In genomic region chr4:40856836-40857362, GRCh38 we compare ENCODE assay signal across 8 cellular contexts.
DNase-seq lines count a peak whose midpoint lies in the region; ATAC-seq, FAIRE-seq and TF ChIP-seq lines count a peak whose summit lies in the region.

No MANE protein-coding gene starts in this region.

- no peak overlapping the region for H3K23ac ChIP-seq in IMR-90 (ENCODE audit: low read depth, low read length)

- ATAC-seq in GM21381 (IDR thresholded peaks at IDR 0.05; ENCODE audit: unreplicated experiment) (peak; percentile 90), IMR-90 (ENCODE audit: low read depth) (peak; percentile 100), GM12878 (peak; percentile 96)

- H4K91ac ChIP-seq in IMR-90 (ENCODE audit: insufficient read depth, low read depth, low read length), result no peak overlapping the region

- H2BK20ac ChIP-seq in IMR-90 (ENCODE audit: low read depth, low read length), result no peak overlapping the region

- dilution Hi-C loops in IMR-90 (cut with HindIII; ENCODE audit: low sequenced_read_pairs, unreplicated experiment), result no loop called here

- H3K36me3 Mint-ChIP-seq in Calu3 (ENCODE audit: insufficient read depth, unreplicated experiment), result peaks cover 6% of the 10 kb centered on the region

- H3K9me1 ChIP-seq in IMR-90 (ENCODE audit: insufficient read depth, low read length), result 0 out of 2 replicates have a peak, but pooled peaks cover 2% of the 10 kb centered on the region

- H3K4me2 ChIP-seq in IMR-90 (ENCODE audit: low read depth, low read length) (peak overlapping the region; percentile 60), GM12878 (ENCODE audit: control insufficient read depth, insufficient read depth) (peak overlapping the region; percentile 98)

- WGBS in IMR-90 (ENCODE audit: extremely low coverage in 2 of 2, insufficient read length in 1 of 2), 2 experiments, result 11% methylated on average over 27 of the region's 51 CpGs; no CpG with 5 or more reads in 1 of the 2 experiments
- 4% methylated on average over 44 of the region's 51 CpGs for WGBS in GM12878 (ENCODE audit: insufficient coverage, insufficient replicate concordance, low lambda C conversion rate, missing lambda C conversion rate)
- WGBS in spleen, 5 donors, result 5 to 15% (median 9%) methylated on average over 6 to 51 of the region's 51 CpGs

- H2BK5ac ChIP-seq in IMR-90 (ENCODE audit: low read depth, low read length, poor library complexity, severe bottlenecking), result no peak overlapping the region

- no peaks in the 10 kb centered on the region for H3K9me3 ChIP-seq in IMR-90 (ENCODE audit: control insufficient read depth, insufficient read depth, low read length)
- H3K9me3 ChIP-seq in GM12878 (replicated peaks; ENCODE audit: control insufficient read depth, insufficient read depth, low read length), result no peaks in the 10 kb centered on the region
- no peaks in the 10 kb centered on the region for H3K9me3 ChIP-seq in iPS-20b (ENCODE audit: insufficient read depth, low read depth, low read length)
- H3K9me3 ChIP-seq in spleen, result no peaks in the 10 kb centered on the region

- TF ChIP-seq POLR2A in IMR-90 (IDR thresholded peaks at IDR 0.05; ENCODE audit: low read depth, low read length) (no peak), GM12878 (IDR thresholded peaks at IDR 0.05; ENCODE audit: low read depth, low read length) (peak; percentile 62; the same call in 1 of the 2 replicates), spleen (IDR thresholded peaks at IDR 0.05) (no peak)

- no peaks in the 10 kb centered on the region for H3K79me1 ChIP-seq in IMR-90 (ENCODE audit: low read depth in 1 of 2, low read length in 2 of 2)

- no peak overlapping the region for H3K27ac Mint-ChIP-seq in Calu3 (ENCODE audit: unreplicated experiment)

- no TSS peak for BruUV-seq in Calu3 (replicated peaks; lab: Mats Ljungman, UMichigan)
- BruUV-seq in IMR-90 (replicated peaks; lab: Mats Ljungman, UMichigan), result no TSS peak
- BruUV-seq in GM12878 (replicated peaks; lab: Mats Ljungman, UMichigan), result no TSS peak

- H2AK5ac ChIP-seq in IMR-90 (ENCODE audit: low read depth, low read length), result no peak overlapping the region

- no peak overlapping the region for H3K9ac ChIP-seq in IMR-90 (ENCODE audit: low read depth, low read length)
- H3K9ac ChIP-seq in GM12878 (ENCODE audit: control insufficient read depth, insufficient read depth, low read length), result peak overlapping the region; percentile 40; the same call in 1 of the 2 replicates
- H3K9ac ChIP-seq in iPS-20b (ENCODE audit: low read depth, low read length), result peak overlapping the region; percentile 79

- H3K4me1 ChIP-seq in IMR-90 (ENCODE audit: control insufficient read depth, insufficient read depth, low read length) (no peaks in the 10 kb centered on the region), GM12878 (ENCODE audit: control insufficient read depth, insufficient read depth, low read length) (peaks cover 16% of the 10 kb centered on the region), iPS-20b (ENCODE audit: insufficient read depth, low read length) (no peaks in the 10 kb centered on the region), spleen (peaks cover 8 to 36% (median 19%) of the 10 kb centered on the region in 6 donors)

- H2BK120ac ChIP-seq in IMR-90 (ENCODE audit: low read depth, low read length), result no peak overlapping the region

- no peak overlapping the region for H2AK9ac ChIP-seq in IMR-90 (replicated peaks; ENCODE audit: low read depth, low read length, poor library complexity)

- no peak overlapping the region for H3K14ac ChIP-seq in IMR-90 (replicated peaks; ENCODE audit: low read depth, low read length)

- TF ChIP-seq RAD21 in IMR-90 (IDR thresholded peaks at IDR 0.05; ENCODE audit: low read length) (no peak), GM12878 (IDR thresholded peaks at IDR 0.05; ENCODE audit: insufficient read depth, low read depth, low read length) (no peak)

- TF ChIP-seq EP300 in GM12878 (IDR thresholded peaks at IDR 0.05; ENCODE audit: borderline replicate concordance in 1 of 2, control insufficient read depth in 1 of 2, low read depth in 2 of 2, low read length in 2 of 2), result no peak

- H3K36me3 ChIP-seq in IMR-90 (ENCODE audit: control insufficient read depth, insufficient read depth, low read length) (peaks cover 2% of the 10 kb centered on the region; the same call in 1 of the 2 replicates), GM12878 (ENCODE audit: control insufficient read depth in 2 of 2, insufficient read depth in 2 of 2, low read length in 1 of 2) (no peaks in the 10 kb centered on the region), iPS-20b (ENCODE audit: insufficient read depth, low read depth, low read length) (peaks cover 21% of the 10 kb centered on the region; the same call in 1 of the 2 replicates), spleen (no peaks in the 10 kb centered on the region)

- H3K27me3 ChIP-seq in IMR-90 (ENCODE audit: control insufficient read depth, insufficient read depth, low read length), result no peaks in the 10 kb centered on the region
- H3K27me3 ChIP-seq in GM12878 (replicated peaks in 1 of 2; ENCODE audit: control insufficient read depth in 2 of 2, insufficient read depth in 2 of 2, low read length in 1 of 2), result no peaks in the 10 kb centered on the region
- H3K27me3 ChIP-seq in iPS-20b (ENCODE audit: insufficient read depth, low read length), result no peaks in the 10 kb centered on the region
- H3K27me3 ChIP-seq in spleen (replicated peaks in 1 of 7), result peaks cover 0 to 22% (median 0%) of the 10 kb centered on the region in 7 donors

- H3K4me3 Mint-ChIP-seq in Calu3 (ENCODE audit: low read depth, unreplicated experiment), result peak overlapping the region; percentile 87

- in situ Hi-C loops in IMR-90 (cut with MboI; ENCODE audit: low sequenced_read_pairs) (no loop called here), GM12878 (cut with MboI) (no loop called here)

- FAIRE-seq in GM12878 (lab: Jason Lieb, UNC), result no peak

- H4K5ac ChIP-seq in IMR-90 (ENCODE audit: low read depth, low read length), result no peak overlapping the region

- TF ChIP-seq CTCF in Calu3 (IDR thresholded peaks at IDR 0.05; ENCODE audit: unreplicated experiment) (no peak), IMR-90 (conservative IDR thresholded peaks at IDR 0.05; ENCODE audit: low read depth, low read length) (no peak), GM12878 (IDR thresholded peaks at IDR 0.05 in 2 of 3, conservative IDR thresholded peaks at IDR 0.05 in 1 of 3; ENCODE audit: control insufficient read depth in 2 of 3, extremely low read depth in 1 of 3, insufficient read depth in 1 of 3, low read depth in 3 of 3, low read length in 3 of 3) (no peak), spleen (IDR thresholded peaks at IDR 0.05 in 8 of 11, conservative IDR thresholded peaks at IDR 0.05 in 3 of 11) (no peak)

- H4K20me1 ChIP-seq in IMR-90 (ENCODE audit: insufficient read depth, low read length) (no peaks in the 10 kb centered on the region), GM12878 (ENCODE audit: control insufficient read depth, insufficient read depth) (no peaks in the 10 kb centered on the region)

- RAD21 ChIA-PET in GM12878 (lab: Charles Lee; ENCODE audit: unreplicated experiment), result no interaction called here

- POLR2A ChIA-PET in IMR-90 (lab: Charles Lee; ENCODE audit: unreplicated experiment), result no interaction called here
- POLR2A ChIA-PET in GM12878 (lab: Charles Lee), result no interaction called here

- H3K79me2 ChIP-seq in GM12878 (ENCODE audit: control insufficient read depth, insufficient read depth, low read length), result no peaks in the 10 kb centered on the region; the same call in 1 of the 2 replicates

- no peak overlapping the region for H3K56ac ChIP-seq in IMR-90 (ENCODE audit: extremely low read depth, insufficient read depth, low read length)

- SMC1A ChIA-PET in GM12878 (lab: Charles Lee; ENCODE audit: uncharacterized antibody, unreplicated experiment), result interaction anchor here (1.1 kb wide), 1 partner anchor 11 kb away, joined by 3 read pairs; no protein-coding TSS in a partner anchor

- H3K27ac ChIP-seq in IMR-90 (ENCODE audit: insufficient read depth, low read length) (no peak overlapping the region), GM12878 (ENCODE audit: control insufficient read depth, insufficient read depth) (no peak overlapping the region), iPS-20b (ENCODE audit: low read length) (no peak overlapping the region), spleen (peak overlapping the region in 1 of 8 donors; percentile 17)

- H3K4me3 ChIP-seq in IMR-90 (ENCODE audit: insufficient read depth, low read depth, low read length) (peak overlapping the region; percentile 19), GM12878 (peak overlapping the region; percentile 62), iPS-20b (ENCODE audit: low read length) (peak overlapping the region; percentile 78), spleen (peak overlapping the region; percentile 24 to 64 (median 34))

- no peak overlapping the region for H4K8ac ChIP-seq in IMR-90 (ENCODE audit: low read depth in 2 of 2, low read length in 2 of 2)

- no peaks in the 10 kb centered on the region for H3K9me3 Mint-ChIP-seq in Calu3 (ENCODE audit: low read depth, unreplicated experiment)

- no peaks in the 10 kb centered on the region for H3K4me1 Mint-ChIP-seq in Calu3 (ENCODE audit: low read depth, unreplicated experiment)

- H2BK15ac ChIP-seq in IMR-90 (ENCODE audit: low read depth, low read length), result no peak overlapping the region

- no peaks in the 10 kb centered on the region for H3K27me3 Mint-ChIP-seq in Calu3 (ENCODE audit: unreplicated experiment)

- no peak overlapping the region for H3K18ac ChIP-seq in IMR-90 (ENCODE audit: low read depth, low read length)

- peak; percentile 75 for DNase-seq in Calu3
- peak; percentile 38 for DNase-seq in IMR-90
- peak; percentile 44 for DNase-seq in SKM-1 (lab: John Stamatoyannopoulos, UW; ENCODE audit: unreplicated experiment)
- DNase-seq in GM12878 (ENCODE audit: low read depth, low spot score), result no peak
- peak; percentile 94 for DNase-seq in spleen
- no peak for DNase-seq in HT-29 (ENCODE audit: low spot score)

- intact Hi-C loops in Calu3 (cut with micrococcal nuclease; ENCODE audit: unreplicated experiment), result no loop called here
- intact Hi-C loops in IMR-90 (cut with micrococcal nuclease), result no loop called here
- intact Hi-C loops in GM12878 (cut with micrococcal nuclease; ENCODE audit: unreplicated experiment), result no loop called here
- intact Hi-C loops in spleen (cut with DNase I; ENCODE audit: low total_unique reads), result no loop called here

- H3K4ac ChIP-seq in IMR-90 (ENCODE audit: low read depth, low read length), result no peak overlapping the region

- CTCF ChIA-PET in Calu3 (lab: Charles Lee) (no interaction called here), IMR-90 (lab: Yijun Ruan, JAX) (no interaction called here), GM12878 (lab: Yijun Ruan, JAX) (interaction anchor here (1.6 to 3.3 kb wide), 2 partner anchors 13 to 16 kb away, joined by 6 to 18 read pairs; no protein-coding TSS in a partner anchor)

- H2AFZ ChIP-seq in IMR-90 (replicated peaks; ENCODE audit: low read length, poor library complexity) (peak overlapping the region; percentile 85), GM12878 (ENCODE audit: control insufficient read depth, low read depth, low read length) (peak overlapping the region; percentile 63)

TF ChIP-seq in GM12878, 131 proteins besides CTCF, POLR2A, EP300 and RAD21 (continues in another document):
- no peak for TF ChIP-seq HDGF (IDR thresholded peaks at IDR 0.05)

Comparison
In these comparisons a context has a peak if more than half of its experiments do, and no peak if none do; other contexts are left out.
1. DNase-seq: peak in Calu3 (single experiment), IMR-90 (single experiment), SKM-1 (single experiment) and spleen (single experiment); none in GM12878 (single experiment) and HT-29 (single experiment).
2. H3K4me3 ChIP-seq: peak in every context shown above with its lines; median percentile 78 in iPS-20b; 62 in GM12878; 34 in spleen; 19 in IMR-90.
3. Peak in every context shown above with its lines, with median percentiles within 50 percentile points of each other: ATAC-seq.